6 cellular contexts compared by ENCODE assay signal in genomic region chr16:67104061-67104460, GRCh38. TPM values are rescaled to one million over a fixed set of nuclear protein-coding genes. Genes with fewer than 3 reads are reported as not detected.
DNase-seq lines count a peak whose midpoint lies in the region; TF ChIP-seq lines count a peak whose summit lies in the region.

No MANE protein-coding gene starts in this region.

- no peaks in the 10 kb centered on the region for H3K79me2 ChIP-seq in OCI-LY3 (ENCODE audit: low read length)

- H3K4me1 Mint-ChIP-seq in Calu3 (ENCODE audit: low read depth, unreplicated experiment), result no peaks in the 10 kb centered on the region

- no peaks in the 10 kb centered on the region for H3K27me3 Mint-ChIP-seq in Calu3 (ENCODE audit: unreplicated experiment)

- H2AFZ ChIP-seq in OCI-LY3 (ENCODE audit: low read depth, low read length), result no peak overlapping the region

- no peak for TF ChIP-seq CTCF in Calu3 (IDR thresholded peaks at IDR 0.05; ENCODE audit: unreplicated experiment)
- peak; percentile 25; the same call in 1 of the 2 replicates for TF ChIP-seq CTCF in OCI-LY3 (IDR thresholded peaks at IDR 0.05; ENCODE audit: low read depth, low read length)

- BruUV-seq in Calu3 (replicated peaks; lab: Mats Ljungman, UMichigan), result no TSS peak

- intact Hi-C loops in Calu3 (cut with micrococcal nuclease; ENCODE audit: unreplicated experiment), result loop anchor here (5.0 kb wide), 1 partner anchor 87 kb away; no protein-coding TSS in a partner anchor

- peaks cover 4% of the 10 kb centered on the region for H3K36me3 ChIP-seq in OCI-LY3 (replicated peaks; ENCODE audit: low read depth, low read length)

- peak overlapping the region; percentile 15 for H3K27ac Mint-ChIP-seq in Calu3 (ENCODE audit: unreplicated experiment)

- DNase-seq in Calu3, result peak; percentile 39
- DNase-seq in hepatic stellate cell (ENCODE audit: low spot score), result peak; percentile 41
- no peak for DNase-seq in activated CD8-positive, alpha-beta memory T cell treated with anti-CD3 and anti-CD28 coated beads for 24 hours
- DNase-seq in pons (ENCODE audit: low spot score), result no peak
- no peak for DNase-seq in stimulated activated CD4-positive, alpha-beta T cell treated with anti-CD3 and anti-CD28 coated beads, Interleukin-4, amount 100 ng/mL, for 24 hours

- no peak overlapping the region for H3K4me3 Mint-ChIP-seq in Calu3 (ENCODE audit: low read depth, unreplicated experiment)

- H3K9me3 Mint-ChIP-seq in Calu3 (ENCODE audit: low read depth, unreplicated experiment), result no peaks in the 10 kb centered on the region

- H3K27ac ChIP-seq in OCI-LY3 (ENCODE audit: low read length), result no peak overlapping the region

- peaks cover 23% of the 10 kb centered on the region for H3K36me3 Mint-ChIP-seq in Calu3 (ENCODE audit: insufficient read depth, unreplicated experiment)

- CTCF ChIA-PET in Calu3 (lab: Charles Lee), result interaction anchor here (0.9 to 2.1 kb wide), 3 partner anchors 17 to 94 kb away, joined by 3 to 5 read pairs (median 5); no protein-coding TSS in a partner anchor

- no peaks in the 10 kb centered on the region for H4K20me1 ChIP-seq in OCI-LY3 (ENCODE audit: insufficient read depth, low read length)

- no peak overlapping the region for H3K4me2 ChIP-seq in OCI-LY3 (ENCODE audit: low read length)

- no peaks in the 10 kb centered on the region for H3K27me3 ChIP-seq in OCI-LY3 (ENCODE audit: low read depth, low read length)

- H3K9ac ChIP-seq in OCI-LY3 (ENCODE audit: low read length), result no peak overlapping the region

- no peak overlapping the region for H3K4me3 ChIP-seq in OCI-LY3 (ENCODE audit: low read length)

- H3K9me3 ChIP-seq in OCI-LY3 (ENCODE audit: insufficient read depth, low read length), result no peaks in the 10 kb centered on the region

- peaks cover 16% of the 10 kb centered on the region for H3K4me1 ChIP-seq in OCI-LY3 (ENCODE audit: low read length)

RNA-seq across cellular contexts. Expression of gene PHAF1, which starts 5.7 kb away (rescaled TPM):
- total RNA-seq in Calu3 (2022), result 21.4 and 21.9 TPM in 2 replicates

RNA-seq across cellular contexts. Expression of gene B3GNT9, which starts 46.7 kb away (rescaled TPM):
- total RNA-seq in Calu3 (2022), result 6.8 and 8.0 TPM in 2 replicates

RNA-seq across cellular contexts. Expression of gene TRADD, which starts 55.6 kb away (rescaled TPM):
- total RNA-seq in Calu3 (2022), result 34.9 and 42.7 TPM in 2 replicates

RNA-seq across cellular contexts. Expression of gene FBXL8, which starts 55.7 kb away (rescaled TPM):
- total RNA-seq in Calu3 (2022), result 32.0 and 36.6 TPM in 2 replicates

Comparison
In these comparisons a context has a peak if more than half of its experiments do, and no peak if none do; other contexts are left out.
1. DNase-seq: peak in Calu3 (single experiment) and hepatic stellate cell (single experiment); none in activated CD8-positive, alpha-beta memory T cell treated with anti-CD3 and anti-CD28 coated beads for 24 hours (single experiment), pons (single experiment) and stimulated activated CD4-positive, alpha-beta T cell treated with anti-CD3 and anti-CD28 coated beads, Interleukin-4, amount 100 ng/mL, for 24 hours (single experiment).